8 cellular contexts compared by ENCODE assay signal in the genomic region with DNA sequence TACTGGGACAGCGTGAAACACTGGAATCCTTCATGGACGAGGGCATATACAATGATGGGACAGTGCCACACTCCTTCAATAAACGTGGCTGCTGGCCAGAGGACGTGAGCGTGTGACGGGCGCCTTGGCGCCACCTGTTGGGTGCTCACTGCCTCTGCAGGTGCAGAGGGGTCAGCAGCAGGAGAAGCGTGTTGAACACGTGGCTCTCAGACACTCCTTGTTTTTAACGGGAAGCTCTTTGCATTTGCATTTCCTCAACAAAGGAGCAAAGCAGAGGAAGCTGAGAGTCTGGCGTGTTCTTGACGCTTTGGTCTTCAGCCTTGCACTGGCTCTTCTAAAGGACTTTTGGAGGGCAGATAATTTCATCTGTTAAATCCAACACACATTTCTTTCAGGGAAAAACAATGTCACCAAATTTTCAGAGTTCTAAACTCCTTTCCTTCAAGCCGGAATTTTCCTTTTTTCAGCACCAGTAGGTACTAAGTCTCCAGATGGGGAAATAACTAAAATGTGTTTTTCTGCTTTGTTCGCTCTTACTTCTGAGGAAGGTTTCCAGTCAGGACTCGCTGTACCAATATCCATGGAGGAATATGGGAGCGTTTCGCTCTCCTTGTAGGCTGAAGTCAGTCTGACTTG. TPM values are rescaled to one million over a fixed set of nuclear protein-coding genes. Genes with fewer than 3 reads are reported as not detected.
A peak's percentile ranks its signal among the peaks of the same experiment; 100 is the strongest.
DNase-seq lines count a peak whose midpoint lies in the region; ATAC-seq and TF ChIP-seq lines count a peak whose summit lies in the region.

No MANE protein-coding gene starts in this region.

- peaks cover 15% of the 10 kb centered on the region for H3K4me1 ChIP-seq in PC-3 (ENCODE audit: insufficient read depth, low read length)
- peaks cover 4 to 7% of the 10 kb centered on the region in 2 donors for H3K4me1 ChIP-seq in esophagus (ENCODE audit: control insufficient read depth in 2 of 2, insufficient read depth in 2 of 2, low read length in 1 of 2)

- ATAC-seq in PC-3: peak; percentile 34
- ATAC-seq in GM21423 (IDR thresholded peaks at IDR 0.05; ENCODE audit: unreplicated experiment): no peak

- POLR2A ChIA-PET in PC-3 (lab: Charles Lee; ENCODE audit: unreplicated experiment): no interaction called here

- peak overlapping the region; percentile 56 for H2AFZ ChIP-seq in PC-3 (ENCODE audit: low read length)

- H3K27ac ChIP-seq in PC-3 (ENCODE audit: low read length) (peak overlapping the region; percentile 29), esophagus (ENCODE audit: low read depth in 2 of 2, low read length in 1 of 2) (peak overlapping the region; percentile 30 to 73)

- H3F3A ChIP-seq in PC-3 (ENCODE audit: low read length, unreplicated experiment): peaks cover 6% of the 10 kb centered on the region

- H4K20me1 ChIP-seq in PC-3 (ENCODE audit: low read length): peaks cover 6% of the 10 kb centered on the region; the same call in 1 of the 2 replicates

- WGBS in esophagus, 2 donors: 29% methylated on average over 18 of the region's 18 CpGs

- H3K36me3 ChIP-seq in PC-3 (ENCODE audit: low read depth, low read length): peaks cover 8% of the 10 kb centered on the region; the same call in 1 of the 2 replicates
- H3K36me3 ChIP-seq in esophagus (ENCODE audit: control insufficient read depth in 2 of 2, insufficient read depth in 2 of 2, low read length in 1 of 2): peaks cover 5 to 14% of the 10 kb centered on the region in 2 donors

- peaks cover 16% of the 10 kb centered on the region for H3K79me2 ChIP-seq in PC-3 (ENCODE audit: low read length)

- intact Hi-C loops in PC-3 (cut with micrococcal nuclease): loop anchor here (1.0 to 10.0 kb wide), 6 partner anchors 37 to 551 kb away; partner anchors contain the start of gene SUN1

- no peaks in the 10 kb centered on the region for H3K27me3 ChIP-seq in PC-3 (ENCODE audit: low read length)
- H3K27me3 ChIP-seq in esophagus (ENCODE audit: control insufficient read depth in 1 of 2, insufficient read depth in 2 of 2, low read length in 2 of 2): no peaks in the 10 kb centered on the region

- no peaks in the 10 kb centered on the region for H3K9me2 ChIP-seq in PC-3 (replicated peaks; ENCODE audit: low read length)

- BruUV-seq in PC-3 (replicated peaks; lab: Mats Ljungman, UMichigan): TSS peak; percentile 34

- H3K9ac ChIP-seq in PC-3 (ENCODE audit: low read length): peak overlapping the region; percentile 11; the same call in 1 of the 2 replicates

- H3K9me3 ChIP-seq in PC-3 (ENCODE audit: low read length) (no peaks in the 10 kb centered on the region), esophagus (ENCODE audit: control insufficient read depth in 2 of 2, insufficient read depth in 1 of 2, low read depth in 1 of 2, low read length in 1 of 2) (no peaks in the 10 kb centered on the region)

- DNase-seq in DMS 273 (lab: John Stamatoyannopoulos, UW; ENCODE audit: unreplicated experiment) (peak; percentile 97), HuH-7 (ENCODE audit: low spot score) (peak; percentile 97), PC-3 (peak; percentile 90), activated T-cell treated with anti-CD3 and anti-CD28 coated beads for 48 hours (ENCODE audit: low read depth) (peak; percentile 70), myocyte (ENCODE audit: low read depth) (peak; percentile 78)
- peak; percentile 43 for DNase-seq in stimulated activated CD8-positive, alpha-beta memory T cell treated with anti-CD3 and anti-CD28 coated beads, Interleukin-7, amount 100 ng/mL, for 24 hours (ENCODE audit: low read depth)

- CTCF ChIA-PET in PC-3 (lab: Charles Lee): interaction anchor here (0.6 to 1.4 kb wide), 5 partner anchors 28 to 74 kb away, joined by 3 to 14 read pairs (median 5); partner anchors contain the start of gene SUN1

- TF ChIP-seq CTCF in PC-3 (conservative IDR thresholded peaks at IDR 0.05; ENCODE audit: low read depth, low read length): peak; percentile 95

- H3K4me2 ChIP-seq in PC-3 (ENCODE audit: low read length): no peak overlapping the region

- H3K4me3 ChIP-seq in PC-3 (ENCODE audit: low read length): no peak overlapping the region
- no peak overlapping the region for H3K4me3 ChIP-seq in esophagus (ENCODE audit: low read depth in 1 of 2, low read length in 2 of 2)

RNA-seq across cellular contexts. Expression of gene GET4, which starts 2.9 kb away (rescaled TPM):
- total RNA-seq in PC-3 (2014; rRNA removed): 96.7 and 115 TPM in 2 replicates
- polyA plus RNA-seq in esophagus: 10 to 100 TPM; 43.2 to 44.5 TPM
- total RNA-seq in myocyte: 47.6 and 57.2 TPM in 2 replicates
- 48.5 TPM for polyA plus RNA-seq in myocyte (2012)

RNA-seq across cellular contexts. Expression of gene SUN1, which starts 41.2 kb away (rescaled TPM):
- total RNA-seq in PC-3 (2014; rRNA removed) (92.5 and 100 TPM in 2 replicates), myocyte (205 and 236 TPM in 2 replicates)
- polyA plus RNA-seq in esophagus: 10 to 100 TPM; 54.7 to 91.6 TPM
- 153 TPM for polyA plus RNA-seq in myocyte (2012)

Comparison
In these comparisons a context has a peak if more than half of its experiments do, and no peak if none do; other contexts are left out.
1. DNase-seq: peak in every context shown above with its lines; median percentile 97 in DMS 273; 97 in HuH-7; 90 in PC-3; 78 in myocyte; 70 in activated T-cell treated with anti-CD3 and anti-CD28 coated beads for 48 hours; 43 in stimulated activated CD8-positive, alpha-beta memory T cell treated with anti-CD3 and anti-CD28 coated beads, Interleukin-7, amount 100 ng/mL, for 24 hours.